Comparison of ENCODE assay signal across 32 cellular contexts in genomic region chr1:70169018-70169839, GRCh38. TPM values are rescaled to one million over a fixed set of nuclear protein-coding genes. Genes with fewer than 3 reads are reported as not detected.
DNase-seq lines count a peak whose midpoint lies in the region; ATAC-seq and TF ChIP-seq lines count a peak whose summit lies in the region.
"Had no signal": no experiment of that assay in that cellular context is flagged by ENCODE, and none has a peak within 500 bp of the region (broad histone marks: within the 10 kb centered on the region; RNA-seq: fewer than 3 reads in every experiment).

No MANE protein-coding gene starts in this region.

- intact Hi-C loops in heart left ventricle (cut with DNase I): no loop called here

- TF ChIP-seq CTCF in heart left ventricle (IDR thresholded peaks at IDR 0.05) (no peak), right atrium auricular region (IDR thresholded peaks at IDR 0.05) (no peak), chondrocyte (IDR thresholded peaks at IDR 0.05) (no peak), progenitor cell of endocrine pancreas (IDR thresholded peaks at IDR 0.05; ENCODE audit: unreplicated experiment) (no peak)

- H3K4me3 ChIP-seq in heart left ventricle (no peak overlapping the region), right atrium auricular region (no peak overlapping the region)
- H3K4me3 ChIP-seq: BLaER1, esophagus squamous epithelium, gastrocnemius medialis, SJCRH30, skin epidermis, transverse colon had no signal

- H3K36me3 ChIP-seq in heart left ventricle (peaks cover 0 to 42% (median 32%) of the 10 kb centered on the region in 9 donors), right atrium auricular region (peaks cover 4% of the 10 kb centered on the region)
- H3K36me3 ChIP-seq: transverse colon had no signal

- no peaks in the 10 kb centered on the region for H3K9me3 Mint-ChIP-seq in chondrocyte (ENCODE audit: low read depth)
- H3K9me3 Mint-ChIP-seq in progenitor cell of endocrine pancreas (ENCODE audit: low read depth): peaks cover 9% of the 10 kb centered on the region
- H3K9me3 Mint-ChIP-seq: activated CD4-positive, alpha-beta memory T cell treated with anti-CD3 and anti-CD28 coated beads, Interleukin-2, amount 10 ng/mL, durations not matched to agents 7 days and 5 days; activated naive CD8-positive, alpha-beta T cell treated with anti-CD3 and anti-CD28 coated beads, Interleukin-2, amount 10 ng/mL, durations not matched to agents 7 days and 5 days; nephron; WTC11 had no signal

- TF ChIP-seq POLR2A in heart left ventricle (IDR thresholded peaks at IDR 0.05): no peak

- H3K27me3 Mint-ChIP-seq in chondrocyte (ENCODE audit: low read depth) (no peaks in the 10 kb centered on the region), progenitor cell of endocrine pancreas (no peaks in the 10 kb centered on the region)
- H3K27me3 Mint-ChIP-seq: activated CD4-positive, alpha-beta memory T cell treated with anti-CD3 and anti-CD28 coated beads, Interleukin-2, amount 10 ng/mL, durations not matched to agents 7 days and 5 days; activated naive CD8-positive, alpha-beta T cell treated with anti-CD3 and anti-CD28 coated beads, Interleukin-2, amount 10 ng/mL, durations not matched to agents 7 days and 5 days had no signal

- 70 to 78% (median 75%) methylated on average over 5 of the region's 5 CpGs for WGBS in heart left ventricle, 4 donors

- H3K4me1 ChIP-seq in heart left ventricle (peaks cover 0 to 9% (median 0%) of the 10 kb centered on the region in 12 donors), right atrium auricular region (no peaks in the 10 kb centered on the region)
- H3K4me1 ChIP-seq: esophagus squamous epithelium, gastrocnemius medialis, SJCRH30, transverse colon had no signal

- H3K27ac ChIP-seq in heart left ventricle (no peak overlapping the region), right atrium auricular region (no peak overlapping the region)
- H3K27ac ChIP-seq: BLaER1, esophagus squamous epithelium, gastrocnemius medialis, HL-60, SJCRH30, skin epidermis, transverse colon had no signal

- peaks cover 3% of the 10 kb centered on the region for H3K36me3 Mint-ChIP-seq in chondrocyte (ENCODE audit: low read depth)
- peaks cover 20% of the 10 kb centered on the region for H3K36me3 Mint-ChIP-seq in progenitor cell of endocrine pancreas (ENCODE audit: insufficient read depth)
- H3K36me3 Mint-ChIP-seq: WTC11 had no signal

- DNase-seq in heart left ventricle (peak in 1 of 5 donors; percentile 23), right atrium auricular region (ENCODE audit: low spot score) (no peak), chondrocyte (ENCODE audit: low spot score) (no peak), progenitor cell of endocrine pancreas (ENCODE audit: low spot score, unreplicated experiment) (no peak), HCEC 1CT (no peak), OCI-M1 (lab: John Stamatoyannopoulos, UW) (no peak), Ammon's horn (ENCODE audit: low spot score) (no peak)
- DNase-seq: activated CD4-positive, alpha-beta memory T cell treated with anti-CD3 and anti-CD28 coated beads, Interleukin-2, amount 10 ng/mL, durations not matched to agents 7 days and 5 days; activated CD8-positive, alpha-beta memory T cell treated with anti-CD3 and anti-CD28 coated beads, Interleukin-2, amount 50 U/mL, for 48 hours; activated effector memory CD4-positive, alpha-beta T cell treated with anti-CD3 and anti-CD28 coated beads, Interleukin-2, amount 50 U/mL, for 16 hours; activated naive CD8-positive, alpha-beta T cell treated with anti-CD3 and anti-CD28 coated beads, Interleukin-2, amount 10 ng/mL, durations not matched to agents 7 days and 5 days; COR-L47; cortex of kidney; DMS53; esophagus squamous epithelium; gastrocnemius medialis; hypothalamus; midbrain; MV-4-11; NCI-H187; SJCRH30; stimulated activated CD8-positive, alpha-beta memory T cell treated with anti-CD3 and anti-CD28 coated beads, Interleukin-4, amount 100 ng/mL, for 48 hours; T1000; transverse colon had no signal

- ATAC-seq in heart left ventricle (peak; percentile 42 to 75 (median 60)), HG02610 (IDR thresholded peaks at IDR 0.05; ENCODE audit: unreplicated experiment) (peak; percentile 66)
- ATAC-seq: gastrocnemius medialis, HCT116, left lobe of liver, WTC11 had no signal

- H3K4me3 Mint-ChIP-seq in chondrocyte (ENCODE audit: unreplicated experiment): no peak overlapping the region
- no peak overlapping the region for H3K4me3 Mint-ChIP-seq in progenitor cell of endocrine pancreas (ENCODE audit: low read depth)
- H3K4me3 Mint-ChIP-seq: activated CD4-positive, alpha-beta memory T cell treated with anti-CD3 and anti-CD28 coated beads, Interleukin-2, amount 10 ng/mL, durations not matched to agents 7 days and 5 days; activated naive CD8-positive, alpha-beta T cell treated with anti-CD3 and anti-CD28 coated beads, Interleukin-2, amount 10 ng/mL, durations not matched to agents 7 days and 5 days; nephron; WTC11 had no signal

- H3K4me1 Mint-ChIP-seq in chondrocyte (ENCODE audit: low read depth): no peaks in the 10 kb centered on the region
- H3K4me1 Mint-ChIP-seq in progenitor cell of endocrine pancreas (ENCODE audit: low read depth): peaks cover 16% of the 10 kb centered on the region
- H3K4me1 Mint-ChIP-seq: nephron had no signal

- H3K9me3 ChIP-seq in heart left ventricle: no peaks in the 10 kb centered on the region
- no peaks in the 10 kb centered on the region for H3K9me3 ChIP-seq in right atrium auricular region
- H3K9me3 ChIP-seq: BLaER1, esophagus squamous epithelium, gastrocnemius medialis, SJCRH30, transverse colon had no signal

- H3K27me3 ChIP-seq in heart left ventricle (no peaks in the 10 kb centered on the region), right atrium auricular region (no peaks in the 10 kb centered on the region)
- H3K27me3 ChIP-seq: BLaER1, esophagus squamous epithelium, gastrocnemius medialis, SJCRH30, transverse colon had no signal

- H3K27ac Mint-ChIP-seq in chondrocyte (ENCODE audit: unreplicated experiment) (peak overlapping the region; percentile 25), progenitor cell of endocrine pancreas (peak overlapping the region; percentile 68)
- H3K27ac Mint-ChIP-seq: activated CD4-positive, alpha-beta memory T cell treated with anti-CD3 and anti-CD28 coated beads, Interleukin-2, amount 10 ng/mL, durations not matched to agents 7 days and 5 days; activated naive CD8-positive, alpha-beta T cell treated with anti-CD3 and anti-CD28 coated beads, Interleukin-2, amount 10 ng/mL, durations not matched to agents 7 days and 5 days; nephron had no signal

RNA-seq across cellular contexts. Expression of gene LRRC40, which starts 36.1 kb away (rescaled TPM):
- total RNA-seq in heart left ventricle (10 to 100 TPM in 7 of 9 donors, 1 to 10 TPM in 2; 8.4 to 13.0 (median 11.2) TPM), right atrium auricular region (10 to 100 TPM in 1 of 2 donors, 1 to 10 TPM in 1; 8.1 to 14.5 TPM), chondrocyte (15.0 to 15.7 TPM (median 15.0 TPM) in 3 replicates), progenitor cell of endocrine pancreas (27.4 and 28.7 TPM in 2 replicates)
- polyA plus RNA-seq in heart left ventricle: 10 to 100 TPM in 1 of 2 donors, 1 to 10 TPM in 1; 6.7 to 10.6 TPM

RNA-seq across cellular contexts. Expression of gene SRSF11, which starts 52.0 kb away (rescaled TPM):
- total RNA-seq in heart left ventricle: 10 to 100 TPM; 27.9 to 73.2 (median 53.6) TPM
- 10 to 100 TPM; 46.3 to 57.0 TPM for polyA plus RNA-seq in heart left ventricle
- 10 to 100 TPM; 38.4 to 47.9 TPM for total RNA-seq in right atrium auricular region
- 150 to 189 TPM (median 152 TPM) in 3 replicates for total RNA-seq in chondrocyte
- total RNA-seq in progenitor cell of endocrine pancreas: 314 and 318 TPM in 2 replicates
